In genomic region chr7:42198296-42198695, GRCh38 we compare ENCODE assay signal across 22 cellular contexts. TPM values are rescaled to one million over a fixed set of nuclear protein-coding genes. Genes with fewer than 3 reads are reported as not detected.
DNase-seq lines count a peak whose midpoint lies in the region; FAIRE-seq and TF ChIP-seq lines count a peak whose summit lies in the region.
"Had no signal": no experiment of that assay in that cellular context is flagged by ENCODE, and none has a peak within 500 bp of the region (broad histone marks: within the 10 kb centered on the region; RNA-seq: fewer than 3 reads in every experiment).

No MANE protein-coding gene starts in this region.

- DNase-seq in A673 (ENCODE audit: low spot score) = no peak
- peak; percentile 84 for DNase-seq in M059J (ENCODE audit: low read depth)
- peak; percentile 99 for DNase-seq in bronchial epithelial cell (ENCODE audit: low read depth)
- no peak for DNase-seq in mesothelial cell of epicardium (ENCODE audit: low spot score in 2 of 2, unreplicated experiment in 2 of 2)
- DNase-seq in activated CD4-positive, alpha-beta T cell treated with anti-CD3 and anti-CD28 coated beads, Interleukin-2, amount 10 ng/mL, durations not matched to agents 24 days and 14 days = no peak
- no peak for DNase-seq in stimulated activated CD4-positive, alpha-beta T cell treated with anti-CD3 and anti-CD28 coated beads, Interleukin-1b, Interleukin-23, amount 100 ng/mL, for 48 hours
- DNase-seq in DMS153 (lab: John Stamatoyannopoulos, UW) = no peak
- no peak for DNase-seq in Ammon's horn (ENCODE audit: low spot score)
- DNase-seq: activated effector memory CD4-positive, alpha-beta T cell treated with anti-CD3 and anti-CD28 coated beads, Interleukin-2, amount 50 U/mL, for 16 hours; adrenal gland; BE2C; Caco-2; esophagus squamous epithelium; NCI-H187 treated with DMSO at 0.1 percent for 48 hours; NCI-H446 treated with DMSO at 0.1 percent for 48 hours; NK-92 treated with Interleukin-12 subunit alpha and Interleukin-12 subunit beta, amount 100 ng/mL, for 24 hours; Peyer's patch; spleen had no signal

- no TSS peak for BruUV-seq in A673 (replicated peaks; lab: Mats Ljungman, UMichigan)

- TF ChIP-seq CTCF in A673 (conservative IDR thresholded peaks at IDR 0.05; ENCODE audit: low read depth, low read length) (no peak), bronchial epithelial cell (IDR thresholded peaks at IDR 0.05; ENCODE audit: insufficient read depth, low read length, severe bottlenecking) (no peak), mesothelial cell of epicardium (IDR thresholded peaks at IDR 0.05; ENCODE audit: unreplicated experiment) (no peak)

- H3K4me1 ChIP-seq in A673 (ENCODE audit: insufficient read depth, low read length, poor library complexity, severe bottlenecking) = peaks cover 24% of the 10 kb centered on the region
- H3K4me1 ChIP-seq: BE2C, Caco-2 had no signal

- no peaks in the 10 kb centered on the region for H3K27me3 ChIP-seq in A673 (replicated peaks; ENCODE audit: insufficient read depth, low read depth, low read length, poor library complexity)
- no peaks in the 10 kb centered on the region for H3K27me3 ChIP-seq in bronchial epithelial cell (ENCODE audit: control insufficient read depth, insufficient read depth, low read length)
- H3K27me3 ChIP-seq: adrenal gland, BE2C, esophagus squamous epithelium, Peyer's patch, spleen had no signal

- peaks cover 51% of the 10 kb centered on the region for H3K4me1 Mint-ChIP-seq in mesothelial cell of epicardium
- peaks cover 3% of the 10 kb centered on the region for H3K4me1 Mint-ChIP-seq in activated CD4-positive, alpha-beta T cell treated with anti-CD3 and anti-CD28 coated beads, Interleukin-2, amount 10 ng/mL, durations not matched to agents 24 days and 14 days
- H3K4me1 Mint-ChIP-seq: central memory CD8-positive, alpha-beta T cell had no signal

- CTCF ChIA-PET in A673 (lab: Charles Lee) = no interaction called here

- intact Hi-C loops in A673 (cut with micrococcal nuclease; ENCODE audit: unreplicated experiment) = no loop called here
- intact Hi-C loops in activated CD4-positive, alpha-beta T cell treated with anti-CD3 and anti-CD28 coated beads, Interleukin-2, amount 10 ng/mL, durations not matched to agents 24 days and 14 days (cut with micrococcal nuclease) = no loop called here

- H3K27ac Mint-ChIP-seq in mesothelial cell of epicardium = peak overlapping the region; percentile 65
- H3K27ac Mint-ChIP-seq in activated CD4-positive, alpha-beta T cell treated with anti-CD3 and anti-CD28 coated beads, Interleukin-2, amount 10 ng/mL, durations not matched to agents 24 days and 14 days = no peak overlapping the region
- H3K27ac Mint-ChIP-seq: IgD-negative memory B cell had no signal

- H3K36me3 ChIP-seq in A673 (ENCODE audit: insufficient read depth, low read length, poor library complexity, severe bottlenecking) = no peaks in the 10 kb centered on the region
- no peaks in the 10 kb centered on the region for H3K36me3 ChIP-seq in bronchial epithelial cell (ENCODE audit: control insufficient read depth, insufficient read depth, low read length)
- H3K36me3 ChIP-seq: adrenal gland, BE2C, esophagus squamous epithelium, Peyer's patch, spleen had no signal

- no peaks in the 10 kb centered on the region for H3K9me3 ChIP-seq in A673 (ENCODE audit: low read depth, low read length, poor library complexity, severe bottlenecking)
- H3K9me3 ChIP-seq: adrenal gland, BE2C, Caco-2, esophagus squamous epithelium, Peyer's patch, spleen had no signal

- peaks cover 13% of the 10 kb centered on the region for H3K36me3 Mint-ChIP-seq in mesothelial cell of epicardium
- no peaks in the 10 kb centered on the region for H3K36me3 Mint-ChIP-seq in activated CD4-positive, alpha-beta T cell treated with anti-CD3 and anti-CD28 coated beads, Interleukin-2, amount 10 ng/mL, durations not matched to agents 24 days and 14 days (ENCODE audit: low read depth)
- H3K36me3 Mint-ChIP-seq: IgD-negative memory B cell had no signal

- peak overlapping the region; percentile 15 for H3K27ac ChIP-seq in A673 (ENCODE audit: low read depth, low read length, poor library complexity, severe bottlenecking)
- H3K27ac ChIP-seq: 22Rv1, adrenal gland, Peyer's patch, spleen had no signal

- no peaks in the 10 kb centered on the region for H3K27me3 Mint-ChIP-seq in mesothelial cell of epicardium (ENCODE audit: low read depth)
- H3K27me3 Mint-ChIP-seq in activated CD4-positive, alpha-beta T cell treated with anti-CD3 and anti-CD28 coated beads, Interleukin-2, amount 10 ng/mL, durations not matched to agents 24 days and 14 days = no peaks in the 10 kb centered on the region
- H3K27me3 Mint-ChIP-seq: central memory CD8-positive, alpha-beta T cell had no signal

- peak; percentile 99 for FAIRE-seq in bronchial epithelial cell (lab: Jason Lieb, UNC)

- POLR2A ChIA-PET in A673 (lab: Charles Lee; ENCODE audit: low non-redundant PET) = no interaction called here

- H3K4me3 ChIP-seq in A673 (ENCODE audit: low read depth, low read length, poor library complexity, severe bottlenecking) = no peak overlapping the region
- no peak overlapping the region for H3K4me3 ChIP-seq in bronchial epithelial cell (ENCODE audit: low read depth, low read length)
- H3K4me3 ChIP-seq: adrenal gland, esophagus squamous epithelium, Peyer's patch, spleen had no signal

- peaks cover 2% of the 10 kb centered on the region for H3K9me3 Mint-ChIP-seq in mesothelial cell of epicardium
- no peaks in the 10 kb centered on the region for H3K9me3 Mint-ChIP-seq in activated CD4-positive, alpha-beta T cell treated with anti-CD3 and anti-CD28 coated beads, Interleukin-2, amount 10 ng/mL, durations not matched to agents 24 days and 14 days
- H3K9me3 Mint-ChIP-seq: nephron had no signal

- no peak overlapping the region for H3K4me3 Mint-ChIP-seq in mesothelial cell of epicardium
- no peak overlapping the region for H3K4me3 Mint-ChIP-seq in activated CD4-positive, alpha-beta T cell treated with anti-CD3 and anti-CD28 coated beads, Interleukin-2, amount 10 ng/mL, durations not matched to agents 24 days and 14 days
- H3K4me3 Mint-ChIP-seq: central memory CD8-positive, alpha-beta T cell; IgD-negative memory B cell; nephron had no signal

RNA-seq across cellular contexts. Expression of gene GLI3, which starts 38.7 kb away (rescaled TPM):
- total RNA-seq in A673 (2021) (52.6 and 58.7 TPM in 2 replicates), bronchial epithelial cell (1.3 and 2.4 TPM in 2 replicates), mesothelial cell of epicardium (122 to 126 TPM (median 122 TPM) in 3 replicates)
- 4.4 and 7.6 TPM in 2 replicates for total RNA-seq in M059J (2014; rRNA removed; shearing (Covaris generic))
- not detected in 2 replicates for total RNA-seq in activated CD4-positive, alpha-beta T cell treated with anti-CD3 and anti-CD28 coated beads, Interleukin-2, amount 10 ng/mL, durations not matched to agents 24 days and 14 days

Comparison
In these comparisons a context has a peak if more than half of its experiments do, and no peak if none do; other contexts are left out.
1. DNase-seq: peak in M059J (single experiment) and bronchial epithelial cell (single experiment); none in A673 (single experiment), mesothelial cell of epicardium (0 of 2), activated CD4-positive, alpha-beta T cell treated with anti-CD3 and anti-CD28 coated beads, Interleukin-2, amount 10 ng/mL, durations not matched to agents 24 days and 14 days (single experiment), stimulated activated CD4-positive, alpha-beta T cell treated with anti-CD3 and anti-CD28 coated beads, Interleukin-1b, Interleukin-23, amount 100 ng/mL, for 48 hours (single experiment), DMS153 (single experiment) and Ammon's horn (single experiment).